ENCODE assay signal across 23 cellular contexts in the genomic region with DNA sequence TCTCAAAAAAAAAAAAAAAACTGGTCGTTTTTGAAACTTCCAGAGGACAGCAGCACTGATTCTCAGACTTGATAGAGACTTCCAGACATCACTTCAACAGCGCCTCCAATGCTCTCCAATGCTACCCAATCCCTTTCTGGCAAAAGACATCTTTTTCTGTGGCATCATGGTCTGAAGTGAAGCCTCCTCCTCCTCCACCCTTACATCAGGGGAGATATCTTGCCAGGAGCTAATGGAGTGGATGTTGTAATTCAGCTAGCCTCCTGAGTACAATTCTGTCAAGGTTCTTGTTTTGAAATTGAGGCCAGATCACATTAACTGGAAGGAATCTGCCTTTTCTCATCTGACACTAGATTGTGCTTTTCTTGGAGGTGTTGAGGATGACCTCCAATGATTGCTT. TPM values are rescaled to one million over a fixed set of nuclear protein-coding genes. Genes with fewer than 3 reads are reported as not detected.
DNase-seq lines count a peak whose midpoint lies in the region; ATAC-seq, FAIRE-seq and TF ChIP-seq lines count a peak whose summit lies in the region.
"Had no signal": no experiment of that assay in that cellular context is flagged by ENCODE, and none has a peak within 500 bp of the region (broad histone marks: within the 10 kb centered on the region; RNA-seq: fewer than 3 reads in every experiment).

No MANE protein-coding gene starts in this region.

- H3K4me1 Mint-ChIP-seq in endodermal cell, result no peaks in the 10 kb centered on the region

- no peak for FAIRE-seq in frontal cortex (lab: Jason Lieb, UNC)
- FAIRE-seq: A549, D721Med, GM12891, GM19239 had no signal

- H3K9me3 ChIP-seq in right atrium auricular region (peaks cover 0 to 6% of the 10 kb centered on the region in 2 donors), endodermal cell (ENCODE audit: control insufficient read depth, low read length) (no peaks in the 10 kb centered on the region), vagina (no peaks in the 10 kb centered on the region)

- DNase-seq in left cardiac atrium (no peak), right atrium auricular region (ENCODE audit: low spot score) (no peak), endodermal cell (peak; percentile 7), iPS-NIHi7 (ENCODE audit: extremely low spot score) (peak; percentile 4), vagina (ENCODE audit: extremely low spot score in 2 of 2) (peak in 1 of 2 donors; percentile 97), occipital lobe (lab: John Stamatoyannopoulos, UW) (no peak), frontal cortex (ENCODE audit: low spot score in 2 of 2) (no peak)
- DNase-seq in activated naive CD4-positive, alpha-beta T cell (lab: John Stamatoyannopoulos, UW), result no peak
- DNase-seq: GOT3, HFFc6, MV-4-11, NCI-H1694 treated with DMSO at 0.1 percent for 48 hours, NCI-H510A, PC-3, RPMI8226, SHP77 treated with DMSO at 0.1 percent for 48 hours had no signal

- H3K4me3 ChIP-seq in right atrium auricular region (no peak overlapping the region), endodermal cell (ENCODE audit: low read length) (no peak overlapping the region), vagina (no peak overlapping the region)
- H3K4me3 ChIP-seq: A549, BLaER1 had no signal

- TF ChIP-seq POLR2A in vagina (IDR thresholded peaks at IDR 0.05), result no peak

- H3K4me3 Mint-ChIP-seq in endodermal cell, result no peak overlapping the region
- H3K4me3 Mint-ChIP-seq: HFFc6 had no signal

- H3K4me1 ChIP-seq in right atrium auricular region (no peaks in the 10 kb centered on the region), endodermal cell (ENCODE audit: control insufficient read depth, insufficient read depth, low read length) (no peaks in the 10 kb centered on the region), vagina (peaks cover 19% of the 10 kb centered on the region)
- H3K4me1 ChIP-seq: A549 had no signal

- H3K27ac ChIP-seq in right atrium auricular region (no peak overlapping the region), endodermal cell (ENCODE audit: low read depth, low read length) (no peak overlapping the region), vagina (peak overlapping the region; percentile 2)
- H3K27ac ChIP-seq: A549, BLaER1, KMS-11 had no signal

- TF ChIP-seq CTCF in right atrium auricular region (IDR thresholded peaks at IDR 0.05), result no peak
- no peak for TF ChIP-seq CTCF in endodermal cell (conservative IDR thresholded peaks at IDR 0.05)
- TF ChIP-seq CTCF in vagina (IDR thresholded peaks at IDR 0.05), result no peak

- H3K27me3 ChIP-seq in right atrium auricular region (no peaks in the 10 kb centered on the region), endodermal cell (ENCODE audit: control insufficient read depth, insufficient read depth, low read length, poor library complexity, severe bottlenecking) (no peaks in the 10 kb centered on the region), vagina (no peaks in the 10 kb centered on the region)
- H3K27me3 ChIP-seq: BLaER1 had no signal

- H3K27ac Mint-ChIP-seq in endodermal cell, result no peak overlapping the region
- H3K27ac Mint-ChIP-seq: HFFc6 had no signal

- no peak overlapping the region for H3K9ac ChIP-seq in endodermal cell (ENCODE audit: extremely low read depth, low read length, poor library complexity, severe bottlenecking)
- H3K9ac ChIP-seq: BLaER1, KMS-11 had no signal

- intact Hi-C loops in left cardiac atrium (cut with DNase I) (no loop called here), vagina (cut with DNase I) (no loop called here)

- H3K9me3 Mint-ChIP-seq in endodermal cell, result peaks cover 8% of the 10 kb centered on the region

- H3K36me3 Mint-ChIP-seq in endodermal cell (ENCODE audit: low read depth), result no peaks in the 10 kb centered on the region

- 72 to 94% methylated on average over 2 of the region's 2 CpGs for WGBS in endodermal cell (ENCODE audit: insufficient coverage in 1 of 2, insufficient read length in 1 of 2), 2 experiments

- H3K36me3 ChIP-seq in right atrium auricular region (no peaks in the 10 kb centered on the region), endodermal cell (ENCODE audit: control insufficient read depth, insufficient read depth, low read length) (no peaks in the 10 kb centered on the region), vagina (no peaks in the 10 kb centered on the region)
- H3K36me3 ChIP-seq: BLaER1 had no signal

- H3K27me3 Mint-ChIP-seq in endodermal cell (ENCODE audit: insufficient read depth), result peaks cover 6% of the 10 kb centered on the region

- ATAC-seq in left cardiac atrium, result peak; percentile 35 to 42
- ATAC-seq: A549, PC-3 had no signal

RNA-seq across cellular contexts. Expression of a gene that starts 24.2 kb away (rescaled TPM):
- 10 to 100 TPM; 35.5 to 46.7 TPM for total RNA-seq in left cardiac atrium
- 10 to 100 TPM; 31.3 to 77.7 TPM for total RNA-seq in right atrium auricular region
- total RNA-seq in endodermal cell, result 10 to 100 TPM; 24.0 to 29.6 TPM
- 36.6 TPM for polyA plus RNA-seq in endodermal cell (2013, experiment 1 of 2)
- polyA plus RNA-seq in endodermal cell (2013, experiment 2 of 2), result 27.4 TPM
- total RNA-seq in vagina, result 144 TPM
- not detected for total RNA-seq in occipital lobe
- not detected for total RNA-seq in frontal cortex

RNA-seq across cellular contexts. Expression of a gene that starts 35.6 kb away (rescaled TPM):
- total RNA-seq in left cardiac atrium, result not detected
- total RNA-seq in right atrium auricular region, result not detected
- total RNA-seq in endodermal cell, result 1 to 10 TPM in 1 of 2 donors, not detected in 1; 1.1 TPM
- polyA plus RNA-seq in endodermal cell (2013, experiment 1 of 2), result 8.2 TPM
- polyA plus RNA-seq in endodermal cell (2013, experiment 2 of 2), result 5.4 TPM
- total RNA-seq in vagina, result 3.4 TPM
- 24.0 TPM for total RNA-seq in occipital lobe
- total RNA-seq in frontal cortex, result 10.6 TPM
- total RNA-seq: PC-3 had no signal
- polyA plus RNA-seq: A549 had no signal

RNA-seq across cellular contexts. Expression of a gene that starts 40.1 kb away (rescaled TPM):
- total RNA-seq in left cardiac atrium (100 to 1,000 TPM; 297 to 393 TPM), right atrium auricular region (100 to 1,000 TPM; 166 to 175 TPM), endodermal cell (under 1 TPM in 1 of 2 donors, not detected in 1; 0.75 TPM), vagina (135 TPM), occipital lobe (not detected), frontal cortex (not detected)
- 2.1 TPM for polyA plus RNA-seq in endodermal cell (2013, experiment 1 of 2)
- polyA plus RNA-seq in endodermal cell (2013, experiment 2 of 2), result 5.6 TPM
- total RNA-seq: HT1080, PC-3 had no signal
- polyA plus RNA-seq: A549 had no signal

RNA-seq across cellular contexts. Expression of a gene that starts 43.8 kb away (rescaled TPM):
- total RNA-seq in left cardiac atrium, result 10 to 100 TPM; 11.6 to 17.9 TPM
- 10 to 100 TPM; 10.9 to 42.5 TPM for total RNA-seq in right atrium auricular region
- total RNA-seq in endodermal cell, result under 1 TPM; 0.27 to 0.37 TPM
- 8.4 TPM for polyA plus RNA-seq in endodermal cell (2013, experiment 1 of 2)
- 7.0 TPM for polyA plus RNA-seq in endodermal cell (2013, experiment 2 of 2)
- 32.9 TPM for total RNA-seq in vagina
- total RNA-seq in occipital lobe, result 14.2 TPM
- 9.0 TPM for total RNA-seq in frontal cortex
- total RNA-seq: HT1080 had no signal

RNA-seq across cellular contexts. Expression of a gene that starts 49.8 kb away (rescaled TPM):
- total RNA-seq in left cardiac atrium (not detected), right atrium auricular region (not detected), endodermal cell (not detected), vagina (not detected), occipital lobe (not detected), frontal cortex (not detected)
- not detected for polyA plus RNA-seq in endodermal cell (2013, experiment 1 of 2)
- polyA plus RNA-seq in endodermal cell (2013, experiment 2 of 2), result not detected
- total RNA-seq: HFFc6, HT1080, PC-3 had no signal
- polyA plus RNA-seq: A549 had no signal

Comparison
In these comparisons a context has a peak if more than half of its experiments do, and no peak if none do; other contexts are left out.
1. DNase-seq: peak in endodermal cell (single experiment) and iPS-NIHi7 (single experiment); none in left cardiac atrium (single experiment), right atrium auricular region (single experiment), activated naive CD4-positive, alpha-beta T cell (0 of 4), occipital lobe (single experiment) and frontal cortex (0 of 2).
2. RNA of a gene that starts 24.2 kb away (total RNA-seq): 144 TPM in vagina (single experiment), 31.3 to 77.7 TPM in right atrium auricular region, 35.5 to 46.7 TPM in left cardiac atrium and 24.0 to 29.6 TPM in endodermal cell; not detected in occipital lobe (single experiment) and not detected in frontal cortex (single experiment); every median in the first group is over 10 times any median in the second.
3. RNA of a gene that starts 40.1 kb away (total RNA-seq): 297 to 393 TPM in left cardiac atrium, 166 to 175 TPM in right atrium auricular region and 135 TPM in vagina (single experiment); 0.75 TPM in endodermal cell, not detected in frontal cortex (single experiment) and not detected in occipital lobe (single experiment); every median in the first group is over 10 times any median in the second.